Comparison of ENCODE assay signal across 27 cellular contexts in the genomic region with DNA sequence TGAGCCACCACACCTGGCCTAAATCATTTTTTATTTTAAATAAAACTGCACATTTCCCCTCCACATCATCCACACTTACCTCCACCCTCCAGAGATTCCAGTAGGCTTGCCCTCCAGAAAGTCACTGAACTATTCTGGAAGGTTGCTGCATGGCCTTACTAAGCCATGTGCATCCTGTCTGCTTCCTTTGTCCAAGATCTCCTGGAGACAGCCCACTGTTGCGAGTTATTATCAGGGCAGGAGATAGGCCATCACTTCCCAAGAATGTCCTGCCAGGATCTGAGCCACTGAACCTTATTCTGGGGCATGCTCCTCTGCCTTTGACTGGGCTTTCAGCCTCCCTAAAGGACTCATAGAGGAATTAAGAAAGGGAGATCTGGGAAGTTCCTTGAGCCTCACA. TPM values are rescaled to one million over a fixed set of nuclear protein-coding genes. Genes with fewer than 3 reads are reported as not detected.
DNase-seq lines count a peak whose midpoint lies in the region; ATAC-seq, FAIRE-seq and TF ChIP-seq lines count a peak whose summit lies in the region.
"Had no signal": no experiment of that assay in that cellular context is flagged by ENCODE, and none has a peak within 500 bp of the region (broad histone marks: within the 10 kb centered on the region; RNA-seq: fewer than 3 reads in every experiment).

No MANE protein-coding gene starts in this region.

- TF ChIP-seq CTCF in HepG2 (CRISPR knock-in tag; IDR thresholded peaks at IDR 0.05) (no peak), progenitor cell of endocrine pancreas (IDR thresholded peaks at IDR 0.05; ENCODE audit: unreplicated experiment) (no peak), GM20000 (IDR thresholded peaks at IDR 0.05; ENCODE audit: extremely low read depth, missing control alignments) (no peak)

- no peak for FAIRE-seq in HepG2 (lab: Jason Lieb, UNC)
- FAIRE-seq: A549, GM12878, GM12892, GM18507 had no signal

- H3K27me3 Mint-ChIP-seq in progenitor cell of endocrine pancreas = peaks cover 4% of the 10 kb centered on the region
- H3K27me3 Mint-ChIP-seq: CD4-positive, alpha-beta T cell had no signal

- DNase-seq in DMS53 (lab: John Stamatoyannopoulos, UW) (peak; percentile 43), DMS53 treated with DMSO at 0.1 percent for 48 hours (lab: John Stamatoyannopoulos, UW; ENCODE audit: unreplicated experiment) (no peak), dermis blood vessel endothelial cell (peak; percentile 15), HepG2 (ENCODE audit: low spot score) (no peak), progenitor cell of endocrine pancreas (ENCODE audit: low spot score, unreplicated experiment) (no peak), COLO829 (ENCODE audit: low spot score) (no peak), UCSD-AML1 (lab: John Stamatoyannopoulos, UW; ENCODE audit: unreplicated experiment) (no peak), GM20000 (ENCODE audit: low spot score) (no peak)
- DNase-seq: AML-193; CD4-positive, alpha-beta T cell; CD8-positive, alpha-beta T cell; COR-L47; DMS 273 treated with DMSO at 0.1 percent for 48 hours; DMS153; DMS79; DND-41; EL; GDM1 had no signal

- peaks cover 2 to 14% of the 10 kb centered on the region in 2 experiments; a peak in 3 of 5 replicates for H3K36me3 ChIP-seq in HepG2 (replicated peaks in 1 of 2; ENCODE audit: control insufficient read depth in 1 of 2, insufficient read depth in 2 of 2, low read length in 2 of 2)
- H3K36me3 ChIP-seq: BLaER1 treated with 17β-estradiol and CSF1 and Interleukin-3, amounts not matched to agents 10 nM and 100 nM had no signal

- H3K4me1 Mint-ChIP-seq in progenitor cell of endocrine pancreas (ENCODE audit: low read depth) = peaks cover 7% of the 10 kb centered on the region
- H3K4me1 Mint-ChIP-seq: B cell had no signal

- H3K79me2 ChIP-seq in HepG2 (ENCODE audit: insufficient read depth, low read length) = no peaks in the 10 kb centered on the region

- intact Hi-C loops in HepG2 (cut with micrococcal nuclease; ENCODE audit: unreplicated experiment) = no loop called here

- no peak for TF ChIP-seq EP300 in HepG2 (IDR thresholded peaks at IDR 0.05; ENCODE audit: low read depth in 2 of 2, low read length in 2 of 2)
- TF ChIP-seq EP300 in HepG2 (CRISPR knock-in tag; IDR thresholded peaks at IDR 0.05; ENCODE audit: borderline replicate concordance) = no peak

- peak overlapping the region; percentile 67 for H3K27ac Mint-ChIP-seq in progenitor cell of endocrine pancreas
- H3K27ac Mint-ChIP-seq: B cell; CD4-positive, alpha-beta T cell; CD8-positive, alpha-beta T cell had no signal

- in situ Hi-C loops in HepG2 (cut with HindIII; ENCODE audit: extremely low pct_ligation_motif_present, low pct_unique_long_range_greater_than_20kb) = no loop called here

- no peaks in the 10 kb centered on the region for H3K9me3 Mint-ChIP-seq in progenitor cell of endocrine pancreas (ENCODE audit: low read depth)
- H3K9me3 Mint-ChIP-seq: CD4-positive, alpha-beta T cell; CD8-positive, alpha-beta T cell had no signal

- H3K27ac ChIP-seq in HepG2 (ENCODE audit: extremely low read length, insufficient read depth, low read length) = no peak overlapping the region
- H3K27ac ChIP-seq: 22Rv1; A549; BLaER1 treated with 17β-estradiol and CSF1 and Interleukin-3, amounts not matched to agents 10 nM and 100 nM; C4-2B had no signal

- H3K4me2 ChIP-seq in HepG2 (ENCODE audit: low read depth, low read length) = no peak overlapping the region
- H3K4me2 ChIP-seq: A549; BLaER1 treated with 17β-estradiol and CSF1 and Interleukin-3, amounts not matched to agents 10 nM and 100 nM had no signal

- no peak overlapping the region for H3K4me3 Mint-ChIP-seq in progenitor cell of endocrine pancreas (ENCODE audit: low read depth)
- H3K4me3 Mint-ChIP-seq: B cell; CD4-positive, alpha-beta T cell; CD8-positive, alpha-beta T cell had no signal

- H3K9me3 ChIP-seq in HepG2 (ENCODE audit: low read length) = no peaks in the 10 kb centered on the region
- H3K9me3 ChIP-seq: A549; BLaER1 treated with 17β-estradiol and CSF1 and Interleukin-3, amounts not matched to agents 10 nM and 100 nM had no signal

- TF ChIP-seq POLR2A in HepG2 (IDR thresholded peaks at IDR 0.05; ENCODE audit: insufficient read depth in 1 of 2, low read depth in 2 of 2, low read length in 2 of 2) = no peak

- H3K36me3 Mint-ChIP-seq in progenitor cell of endocrine pancreas (ENCODE audit: insufficient read depth) = no peaks in the 10 kb centered on the region
- H3K36me3 Mint-ChIP-seq: CD8-positive, alpha-beta T cell had no signal

- POLR2A ChIA-PET in HepG2 (lab: Yijun Ruan, JAX) = no interaction called here

- peaks cover 33% of the 10 kb centered on the region for H3K4me1 ChIP-seq in HepG2 (ENCODE audit: insufficient read depth, low read length)
- H3K4me1 ChIP-seq: A549; BLaER1 treated with 17β-estradiol and CSF1 and Interleukin-3, amounts not matched to agents 10 nM and 100 nM had no signal

- no peaks in the 10 kb centered on the region for H4K20me1 ChIP-seq in HepG2 (ENCODE audit: insufficient read depth, low read length)
- H4K20me1 ChIP-seq: BLaER1 treated with 17β-estradiol and CSF1 and Interleukin-3, amounts not matched to agents 10 nM and 100 nM had no signal

- ATAC-seq in HepG2 = peak; percentile 44; the same call in 2 of the 3 replicates
- ATAC-seq: A549; CD8-positive, alpha-beta T cell; GM12878 had no signal

- H3K4me3 ChIP-seq in HepG2 (replicated peaks in 1 of 3; ENCODE audit: insufficient read depth in 1 of 3, low read depth in 2 of 3, low read length in 3 of 3) = no peak overlapping the region
- H3K4me3 ChIP-seq: A549; BLaER1 treated with 17β-estradiol and CSF1 and Interleukin-3, amounts not matched to agents 10 nM and 100 nM; GM12878 had no signal

- TF ChIP-seq RAD21 in HepG2 (CRISPR knock-in tag; IDR thresholded peaks at IDR 0.05) = no peak

- no peak overlapping the region for H2AFZ ChIP-seq in HepG2 (ENCODE audit: low read length)

- no peaks in the 10 kb centered on the region for H3K27me3 ChIP-seq in HepG2 (ENCODE audit: control insufficient read depth in 1 of 2, insufficient read depth in 2 of 2, low read length in 2 of 2)
- H3K27me3 ChIP-seq: BLaER1 treated with 17β-estradiol and CSF1 and Interleukin-3, amounts not matched to agents 10 nM and 100 nM had no signal

- BruUV-seq in HepG2 (replicated peaks; lab: Mats Ljungman, UMichigan) = no TSS peak

- WGBS in HepG2 (ENCODE audit: low lambda C conversion rate) = 29% methylated on average over 1 of the region's 1 CpG

- CTCF ChIA-PET in HepG2 (lab: Yijun Ruan, JAX; ENCODE audit: low intra/inter-chr PET ratio, low total read pairs) = no interaction called here

- no peak overlapping the region for H3K9ac ChIP-seq in HepG2 (ENCODE audit: insufficient read depth, low read depth, low read length)
- H3K9ac ChIP-seq: BLaER1 treated with 17β-estradiol and CSF1 and Interleukin-3, amounts not matched to agents 10 nM and 100 nM had no signal

TF ChIP-seq in HepG2, 621 proteins besides CTCF, POLR2A, EP300 and RAD21 (continues in another document):
- TF ChIP-seq ZNF709 (CRISPR knock-in tag; IDR thresholded peaks at IDR 0.05) (no peak), GZF1 (CRISPR knock-in tag; IDR thresholded peaks at IDR 0.05) (no peak), ONECUT2 (CRISPR knock-in tag; IDR thresholded peaks at IDR 0.05) (no peak), HMG20B (CRISPR knock-in tag; conservative IDR thresholded peaks at IDR 0.05) (no peak), ZSCAN25 (CRISPR knock-in tag; IDR thresholded peaks at IDR 0.05) (no peak)
- TF ChIP-seq, protein P1, sequence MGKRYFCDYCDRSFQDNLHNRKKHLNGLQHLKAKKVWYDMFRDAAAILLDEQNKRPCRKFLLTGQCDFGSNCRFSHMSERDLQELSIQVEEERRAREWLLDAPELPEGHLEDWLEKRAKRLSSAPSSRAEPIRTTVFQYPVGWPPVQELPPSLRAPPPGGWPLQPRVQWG (CRISPR knock-in tag; IDR thresholded peaks at IDR 0.05; ENCODE audit: borderline replicate concordance, low read depth) = no peak
- TF ChIP-seq, protein P2, sequence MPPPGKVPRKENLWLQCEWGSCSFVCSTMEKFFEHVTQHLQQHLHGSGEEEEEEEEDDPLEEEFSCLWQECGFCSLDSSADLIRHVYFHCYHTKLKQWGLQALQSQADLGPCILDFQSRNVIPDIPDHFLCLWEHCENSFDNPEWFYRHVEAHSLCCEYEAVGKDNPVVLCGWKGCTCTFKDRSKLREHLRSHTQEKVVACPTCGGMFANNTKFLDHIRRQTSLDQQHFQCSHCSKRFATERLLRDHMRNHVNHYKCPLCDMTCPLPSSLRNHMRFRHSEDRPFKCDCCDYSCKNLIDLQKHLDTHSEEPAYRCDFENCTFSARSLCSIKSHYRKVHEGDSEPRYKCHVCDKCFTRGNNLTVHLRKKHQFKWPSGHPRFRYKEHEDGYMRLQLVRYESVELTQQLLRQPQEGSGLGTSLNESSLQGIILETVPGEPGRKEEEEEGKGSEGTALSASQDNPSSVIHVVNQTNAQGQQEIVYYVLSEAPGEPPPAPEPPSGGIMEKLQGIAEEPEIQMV (CRISPR knock-in tag; IDR thresholded peaks at IDR 0.05; ENCODE audit: low read depth) = no peak

RNA-seq across cellular contexts. Expression of gene CCDC68, which starts 26.8 kb away (rescaled TPM):
- 1.2 and 2.1 TPM in 2 replicates for total RNA-seq in dermis blood vessel endothelial cell
- 4.6 and 4.9 TPM in 2 replicates for total RNA-seq in HepG2 (2016; rRNA removed; fragmentation: Illumina TruSeq; extraction: Trizol)
- 2.6 and 2.8 TPM in 2 replicates for total RNA-seq in HepG2 (2016; cell fraction: cytosol; rRNA removed; fragmentation: Illumina TruSeq; extraction: Trizol; ENCODE audit: low read depth)
- total RNA-seq in HepG2 (2016; cell fraction: insoluble cytoplasmic fraction; rRNA removed; fragmentation: Illumina TruSeq; extraction: Trizol) = 4.5 and 4.9 TPM in 2 replicates
- total RNA-seq in HepG2 (2016; cell fraction: membrane; rRNA removed; fragmentation: Illumina TruSeq; extraction: Trizol) = 4.2 and 5.0 TPM in 2 replicates
- total RNA-seq in HepG2 (2016; cell fraction: nucleus; rRNA removed; fragmentation: Illumina TruSeq; extraction: Trizol) = 6.5 and 6.9 TPM in 2 replicates
- 10.9 and 13.3 TPM in 2 replicates for polyA plus RNA-seq in HepG2 (2011; rRNA removed)
- 3.3 and 5.0 TPM in 2 replicates for polyA plus RNA-seq in HepG2 (2011; cell fraction: cytosol; rRNA removed)
- 19.7 and 21.0 TPM in 2 replicates for polyA plus RNA-seq in HepG2 (2011; cell fraction: nucleus; rRNA removed)
- 13.4 and 15.8 TPM in 2 replicates for polyA plus RNA-seq in HepG2 (2012)
- polyA plus RNA-seq in HepG2 (2016; cell fraction: cytosol; fragmentation: Illumina TruSeq; extraction: Trizol; ENCODE audit: low read depth) = 2.5 and 3.0 TPM in 2 replicates
- polyA plus RNA-seq in HepG2 (2016; cell fraction: insoluble cytoplasmic fraction; fragmentation: Illumina TruSeq; extraction: Trizol; ENCODE audit: low read depth) = 3.8 TPM in 2 replicates
- polyA plus RNA-seq in HepG2 (2016; cell fraction: membrane; fragmentation: Illumina TruSeq; extraction: Trizol; ENCODE audit: low read depth) = 2.8 and 3.0 TPM in 2 replicates
- 5.3 and 6.1 TPM in 2 replicates for polyA plus RNA-seq in HepG2 (2016; cell fraction: nucleus; fragmentation: Illumina TruSeq; extraction: Trizol; ENCODE audit: insufficient read depth, low read depth)
- polyA minus RNA-seq in HepG2 (2011; rRNA and poly(A)+ RNA removed; ENCODE audit: low replicate concordance) = 4.1 and 5.9 TPM in 2 replicates
- 5.6 and 7.5 TPM in 2 replicates for polyA minus RNA-seq in HepG2 (2011; cell fraction: cytosol; rRNA and poly(A)+ RNA removed)
- polyA minus RNA-seq in HepG2 (2011; cell fraction: nucleus; rRNA and poly(A)+ RNA removed) = 51.3 and 53.7 TPM in 2 replicates
- 2.2 and 2.9 TPM in 2 replicates for total RNA-seq in progenitor cell of endocrine pancreas
- total RNA-seq: CD4-positive, alpha-beta T cell; CD8-positive, alpha-beta T cell; G401; GM12878 had no signal

Comparison
In these comparisons a context has a peak if more than half of its experiments do, and no peak if none do; other contexts are left out.
1. DNase-seq: peak in DMS53 (single experiment) and dermis blood vessel endothelial cell (single experiment); none in DMS53 treated with DMSO at 0.1 percent for 48 hours (single experiment), HepG2 (single experiment), progenitor cell of endocrine pancreas (single experiment), COLO829 (single experiment), UCSD-AML1 (single experiment) and GM20000 (single experiment).